ENCODE assay signal across 29 cellular contexts in genomic region chr10:95048206-95048605, GRCh38. TPM values are rescaled to one million over a fixed set of nuclear protein-coding genes. Genes with fewer than 3 reads are reported as not detected.
"Had no signal": no experiment of that assay in that cellular context is flagged by ENCODE, and none has a peak within 500 bp of the region (broad histone marks: within the 10 kb centered on the region; RNA-seq: fewer than 3 reads in every experiment).

No MANE protein-coding gene starts in this region.

- H3K4me1 ChIP-seq: esophagus squamous epithelium, gastrocnemius medialis, heart right ventricle, left lung, lower lobe of right lung had no signal

- FAIRE-seq: colon, endothelial cell of umbilical vein, islet of Langerhans, keratinocyte had no signal

- H3K36me3 ChIP-seq: esophagus squamous epithelium, gastrocnemius medialis, heart right ventricle, left lung, lower lobe of right lung had no signal

- H3K27me3 ChIP-seq: dorsolateral prefrontal cortex, esophagus squamous epithelium, gastrocnemius medialis, heart right ventricle, left lung had no signal

- H3K9me3 ChIP-seq: esophagus squamous epithelium, gastrocnemius medialis, lower lobe of right lung had no signal

- ATAC-seq: esophagus mucosa, gastrocnemius medialis, heart right ventricle, left colon, left lung, left ventricle myocardium superior, lower lobe of right lung, mucosa of descending colon had no signal

- H3K4me3 ChIP-seq: coronary artery, dorsolateral prefrontal cortex, esophagus squamous epithelium, gastrocnemius medialis, heart right ventricle, left lung, lower lobe of right lung, mucosa of descending colon had no signal

- H3K27ac ChIP-seq: coronary artery, dorsolateral prefrontal cortex, esophagus squamous epithelium, gastrocnemius medialis, heart right ventricle, left lung, lower lobe of right lung had no signal

- DNase-seq: dermis blood vessel endothelial cell; dorsolateral prefrontal cortex; effector CD4-positive, alpha-beta T cell; effector memory CD4-positive, alpha-beta T cell; esophagus squamous epithelium; foreskin fibroblast; foreskin melanocyte; gastrocnemius medialis; glutamatergic neuron; head of caudate nucleus; heart right ventricle; hippocampal formation; left colon; left lung; left ventricle myocardium superior; lower lobe of right lung; mesenchymal stem cell; mucosa of descending colon had no signal

RNA-seq across cellular contexts. Expression of gene CYP2C8, which starts 21.1 kb away (rescaled TPM):
- total RNA-seq: endothelial cell of umbilical vein, epithelial cell of proximal tubule, glomerular endothelial cell, kidney epithelial cell, left ventricle myocardium superior, lower leg skin, myocyte had no signal
